In the genomic region with DNA sequence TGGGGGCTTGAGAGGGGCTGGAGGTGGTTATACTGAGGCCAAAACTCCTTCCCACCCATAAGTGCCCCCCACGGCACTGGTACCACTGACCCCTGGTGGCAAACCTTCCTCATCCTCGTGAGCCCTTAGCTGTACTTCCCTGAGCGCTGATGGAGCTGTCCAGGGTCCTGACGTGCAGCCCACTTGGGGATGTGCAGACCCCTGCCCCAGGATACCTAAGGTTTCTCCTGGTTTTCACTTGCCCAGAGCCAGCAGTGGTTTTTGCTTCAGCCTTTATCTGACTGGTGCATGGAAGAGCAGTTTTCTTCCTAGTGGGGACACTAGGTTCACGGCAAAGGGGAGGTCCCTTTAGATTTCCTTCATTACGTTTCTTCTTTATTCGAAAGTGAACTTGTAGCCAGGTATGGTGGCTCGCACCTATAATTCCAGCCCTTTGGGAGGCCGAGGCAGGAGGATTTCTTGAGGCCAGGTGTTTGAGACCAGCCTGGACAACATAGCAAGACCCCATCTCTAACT, we compare ENCODE assay signal across 13 cellular contexts. TPM values are rescaled to one million over a fixed set of nuclear protein-coding genes. Genes with fewer than 3 reads are reported as not detected.
DNase-seq lines count a peak whose midpoint lies in the region; ATAC-seq and TF ChIP-seq lines count a peak whose summit lies in the region.
"Had no signal": no experiment of that assay in that cellular context is flagged by ENCODE, and none has a peak within 500 bp of the region (broad histone marks: within the 10 kb centered on the region; RNA-seq: fewer than 3 reads in every experiment).

No MANE protein-coding gene starts in this region.

- H3K27ac ChIP-seq in heart left ventricle (no peak overlapping the region), OCI-LY1 (ENCODE audit: low read depth, low read length, poor library complexity, severe bottlenecking) (no peak overlapping the region), endodermal cell (ENCODE audit: low read depth, low read length) (no peak overlapping the region)
- H3K27ac ChIP-seq: esophagus squamous epithelium, pancreas, stomach had no signal

- H3K9ac ChIP-seq in OCI-LY1 (ENCODE audit: low read length) (no peak overlapping the region), endodermal cell (ENCODE audit: extremely low read depth, low read length, poor library complexity, severe bottlenecking) (no peak overlapping the region)

- H3K27me3 ChIP-seq in heart left ventricle (peaks cover 0 to 34% (median 5%) of the 10 kb centered on the region in 9 donors), OCI-LY1 (ENCODE audit: insufficient read depth, low read length) (no peaks in the 10 kb centered on the region), endodermal cell (ENCODE audit: control insufficient read depth, insufficient read depth, low read length, poor library complexity, severe bottlenecking) (no peaks in the 10 kb centered on the region)
- H3K27me3 ChIP-seq: pancreas had no signal

- no peaks in the 10 kb centered on the region for H3K36me3 Mint-ChIP-seq in endodermal cell (ENCODE audit: low read depth)

- H3K4me2 ChIP-seq in OCI-LY1 (ENCODE audit: low read length), result no peak overlapping the region

- H3K4me1 Mint-ChIP-seq in endodermal cell, result no peaks in the 10 kb centered on the region

- H3K9me3 Mint-ChIP-seq in endodermal cell, result no peaks in the 10 kb centered on the region

- no peak for TF ChIP-seq POLR2A in heart left ventricle (IDR thresholded peaks at IDR 0.05)

- no peaks in the 10 kb centered on the region for H3K4me1 ChIP-seq in heart left ventricle
- no peaks in the 10 kb centered on the region for H3K4me1 ChIP-seq in OCI-LY1 (ENCODE audit: insufficient read depth, low read length, severe bottlenecking)
- H3K4me1 ChIP-seq in endodermal cell (ENCODE audit: control insufficient read depth, insufficient read depth, low read length), result no peaks in the 10 kb centered on the region
- H3K4me1 ChIP-seq: esophagus squamous epithelium had no signal

- 37 to 44% (median 39%) methylated on average over 9 of the region's 9 CpGs for WGBS in heart left ventricle, 4 donors
- 40 to 57% methylated on average over 7 to 9 of the region's 9 CpGs for WGBS in endodermal cell (ENCODE audit: insufficient coverage in 1 of 2, insufficient read length in 1 of 2), 2 experiments

- H3F3A ChIP-seq in OCI-LY1 (ENCODE audit: insufficient read depth, low read length), result no peaks in the 10 kb centered on the region

- peak in 5 of 12 donors; percentile 3 to 32 (median 14) for TF ChIP-seq CTCF in heart left ventricle (IDR thresholded peaks at IDR 0.05)
- peak; percentile 32; the same call in 1 of the 2 replicates for TF ChIP-seq CTCF in OCI-LY1 (IDR thresholded peaks at IDR 0.05; ENCODE audit: low read length)
- peak; percentile 77 for TF ChIP-seq CTCF in endodermal cell (conservative IDR thresholded peaks at IDR 0.05)

- H3K27ac Mint-ChIP-seq in endodermal cell, result no peak overlapping the region

- DNase-seq in Right ventricle myocardium inferior (ENCODE audit: missing footprints) (no peak), heart left ventricle (no peak), endodermal cell (peak; percentile 96), NCI-H510A treated with DMSO at 0.1 percent for 48 hours (lab: John Stamatoyannopoulos, UW) (no peak)
- peak; percentile 30 to 34 for DNase-seq in stimulated activated CD4-positive, alpha-beta T cell treated with anti-CD3 and anti-CD28 coated beads, Interleukin-2, amount 100 ng/mL, for 24 hours
- no peak for DNase-seq in NK-92 treated with Interleukin-12 subunit alpha and Interleukin-12 subunit beta, amount 100 ng/mL, for 24 hours (lab: John Stamatoyannopoulos, UW)
- DNase-seq: esophagus squamous epithelium, GOT3, NCI-H187 treated with DMSO at 0.1 percent for 48 hours, pancreas, stomach had no signal

- no peak overlapping the region for H3K4me3 ChIP-seq in heart left ventricle
- no peak overlapping the region for H3K4me3 ChIP-seq in OCI-LY1 (ENCODE audit: low read depth, low read length, poor library complexity, severe bottlenecking)
- no peak overlapping the region for H3K4me3 ChIP-seq in endodermal cell (ENCODE audit: low read length)
- H3K4me3 ChIP-seq: esophagus squamous epithelium, pancreas, stomach had no signal

- H3K36me3 ChIP-seq in heart left ventricle, result no peaks in the 10 kb centered on the region
- no peaks in the 10 kb centered on the region for H3K36me3 ChIP-seq in OCI-LY1 (ENCODE audit: insufficient read depth, low read length)
- no peaks in the 10 kb centered on the region for H3K36me3 ChIP-seq in endodermal cell (ENCODE audit: control insufficient read depth, insufficient read depth, low read length)
- H3K36me3 ChIP-seq: esophagus squamous epithelium, pancreas, stomach had no signal

- no peak overlapping the region for H3K4me3 Mint-ChIP-seq in endodermal cell

- H3K79me2 ChIP-seq in OCI-LY1 (ENCODE audit: insufficient read depth, low read length), result no peaks in the 10 kb centered on the region

- intact Hi-C loops in Right ventricle myocardium inferior (cut with DNase I) (no loop called here), heart left ventricle (cut with DNase I) (loop anchor here in 3 of 10 donors (5.0 to 10.0 kb wide), 3 partner anchors 351 to 533 kb away; no protein-coding TSS in a partner anchor)

- ATAC-seq in Right ventricle myocardium inferior (peak; percentile 36), heart left ventricle (no peak), HG02610 (IDR thresholded peaks at IDR 0.05; ENCODE audit: unreplicated experiment) (no peak)

- H3K27me3 Mint-ChIP-seq in endodermal cell (ENCODE audit: insufficient read depth), result no peaks in the 10 kb centered on the region

- no peaks in the 10 kb centered on the region for H3K9me3 ChIP-seq in heart left ventricle
- H3K9me3 ChIP-seq in OCI-LY1 (ENCODE audit: low read length), result no peaks in the 10 kb centered on the region
- H3K9me3 ChIP-seq in endodermal cell (ENCODE audit: control insufficient read depth, low read length), result no peaks in the 10 kb centered on the region
- H3K9me3 ChIP-seq: esophagus squamous epithelium, pancreas, stomach had no signal

- H2AFZ ChIP-seq in OCI-LY1 (ENCODE audit: low read length), result no peak overlapping the region

- H4K20me1 ChIP-seq in OCI-LY1 (ENCODE audit: insufficient read depth, low read length), result no peaks in the 10 kb centered on the region

- no peaks in the 10 kb centered on the region for H3K9me2 ChIP-seq in OCI-LY1 (ENCODE audit: low read depth, low read length)

RNA-seq across cellular contexts. Expression of a gene that starts 28.7 kb away (rescaled TPM):
- total RNA-seq in Right ventricle myocardium inferior, result 10.1 TPM
- 10 to 100 TPM in 4 of 9 donors, 1 to 10 TPM in 5; 5.4 to 36.9 (median 9.8) TPM for total RNA-seq in heart left ventricle
- 10 to 100 TPM in 1 of 2 donors, 1 to 10 TPM in 1; 6.8 to 16.7 TPM for polyA plus RNA-seq in heart left ventricle
- total RNA-seq in endodermal cell, result 10 to 100 TPM; 36.6 to 61.8 TPM
- 51.5 TPM for polyA plus RNA-seq in endodermal cell (2013, experiment 1 of 2)
- 46.5 TPM for polyA plus RNA-seq in endodermal cell (2013, experiment 2 of 2)

Comparison
In these comparisons a context has a peak if more than half of its experiments do, and no peak if none do; other contexts are left out.
1. DNase-seq: peak in endodermal cell (single experiment) and stimulated activated CD4-positive, alpha-beta T cell treated with anti-CD3 and anti-CD28 coated beads, Interleukin-2, amount 100 ng/mL, for 24 hours (2 of 2); none in Right ventricle myocardium inferior (single experiment), heart left ventricle (0 of 5), NCI-H510A treated with DMSO at 0.1 percent for 48 hours (single experiment) and NK-92 treated with Interleukin-12 subunit alpha and Interleukin-12 subunit beta, amount 100 ng/mL, for 24 hours (single experiment).